In the genomic region with DNA sequence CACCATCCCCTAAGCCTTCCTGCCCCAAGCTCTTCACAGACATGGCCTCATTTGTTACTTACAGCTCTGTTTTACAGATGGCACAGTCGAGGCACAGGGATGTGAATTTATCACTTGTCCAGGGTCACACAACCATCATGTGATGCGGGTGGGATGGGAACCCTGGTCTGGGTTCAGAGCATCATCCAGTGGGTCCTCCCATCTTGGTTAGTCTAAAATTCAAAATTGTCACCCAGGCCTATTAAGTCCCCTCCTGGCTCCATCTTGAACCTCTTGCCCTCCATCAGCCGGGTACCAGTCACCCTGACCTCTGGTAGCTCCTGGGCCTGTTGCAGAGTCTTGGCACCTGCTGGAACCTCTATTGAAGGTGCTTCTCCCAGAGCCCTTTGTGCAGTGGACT, we compare ENCODE assay signal across 19 cellular contexts.
"Had no signal": no experiment of that assay in that cellular context is flagged by ENCODE, and none has a peak within 500 bp of the region (broad histone marks: within the 10 kb centered on the region; RNA-seq: fewer than 3 reads in every experiment).

No MANE protein-coding gene starts in this region.

- DNase-seq: activated CD4-positive, alpha-beta T cell treated with anti-CD3 and anti-CD28 coated beads, Interleukin-2, amount 10 ng/mL, durations not matched to agents 24 days and 14 days; activated CD4-positive, CD25-positive, alpha-beta regulatory T cell; activated CD8-positive, alpha-beta T cell treated with anti-CD3 and anti-CD28 coated beads for 36 hours; activated naive CD4-positive, alpha-beta T cell treated with anti-CD3 and anti-CD28 coated beads for 36 hours; activated T-cell treated with anti-CD3 and anti-CD28 coated beads, Interleukin-2, amount 50 U/mL, for 4 hours; anterior cingulate cortex; central memory CD4-positive, alpha-beta T cell; erythroblast; immature natural killer cell; kidney glomerular epithelial cell; lower lobe of right lung; nephron progenitor cell; stimulated activated naive CD4-positive, alpha-beta T cell; T-cell; T-helper 9 cell; trophoblast cell had no signal

- H3K27me3 ChIP-seq: suprapubic skin had no signal

- ATAC-seq: activated CD8-positive, alpha-beta T cell treated with anti-CD3 and anti-CD28 coated beads for 36 hours; activated T-cell treated with anti-CD3 and anti-CD28 coated beads, Interleukin-2, amount 50 U/mL, for 4 hours; lower lobe of right lung; SK-N-SH treated with all-trans-retinoic acid at 6 μM for 48 hours; T-cell had no signal

- H3K4me1 ChIP-seq: suprapubic skin had no signal

- H3K27me3 Mint-ChIP-seq: activated CD4-positive, alpha-beta T cell treated with anti-CD3 and anti-CD28 coated beads, Interleukin-2, amount 10 ng/mL, durations not matched to agents 24 days and 14 days; activated CD8-positive, alpha-beta T cell treated with anti-CD3 and anti-CD28 coated beads for 36 hours; brain; T-cell had no signal

- H3K4me3 Mint-ChIP-seq: activated CD4-positive, alpha-beta T cell treated with anti-CD3 and anti-CD28 coated beads, Interleukin-2, amount 10 ng/mL, durations not matched to agents 24 days and 14 days; activated CD8-positive, alpha-beta T cell treated with anti-CD3 and anti-CD28 coated beads for 36 hours; activated naive CD4-positive, alpha-beta T cell treated with anti-CD3 and anti-CD28 coated beads for 36 hours; activated T-cell treated with anti-CD3 and anti-CD28 coated beads, Interleukin-2, amount 50 U/mL, for 4 hours; brain; immature natural killer cell; nephron progenitor cell; T-cell had no signal

- H3K27ac Mint-ChIP-seq: activated CD4-positive, alpha-beta T cell treated with anti-CD3 and anti-CD28 coated beads, Interleukin-2, amount 10 ng/mL, durations not matched to agents 24 days and 14 days; activated CD8-positive, alpha-beta T cell treated with anti-CD3 and anti-CD28 coated beads for 36 hours; activated naive CD4-positive, alpha-beta T cell treated with anti-CD3 and anti-CD28 coated beads for 36 hours; brain; immature natural killer cell; nephron progenitor cell; T-cell had no signal

- H3K9me3 Mint-ChIP-seq: activated CD4-positive, alpha-beta T cell treated with anti-CD3 and anti-CD28 coated beads, Interleukin-2, amount 10 ng/mL, durations not matched to agents 24 days and 14 days; immature natural killer cell had no signal

- H3K4me1 Mint-ChIP-seq: activated CD4-positive, alpha-beta T cell treated with anti-CD3 and anti-CD28 coated beads, Interleukin-2, amount 10 ng/mL, durations not matched to agents 24 days and 14 days; brain; immature natural killer cell; nephron progenitor cell; T-cell had no signal

- H3K27ac ChIP-seq: lower lobe of right lung, suprapubic skin had no signal

- H3K4me3 ChIP-seq: lower lobe of right lung, suprapubic skin had no signal

- H3K9me3 ChIP-seq: lower lobe of right lung, suprapubic skin had no signal
